1 cellular context compared by ENCODE assay signal in genomic region chr11:8913961-8914660, GRCh38.
TF ChIP-seq lines count a peak whose summit lies in the region.

No MANE protein-coding gene starts in this region.

TF ChIP-seq in HCT116, 20 proteins besides CTCF, POLR2A, EP300 and RAD21 (continued from another document):
- TF ChIP-seq REST (IDR thresholded peaks at IDR 0.05; ENCODE audit: low read depth), result no peak
- no peak for TF ChIP-seq SRF (IDR thresholded peaks at IDR 0.05; ENCODE audit: low read depth)
- TF ChIP-seq ZFX (IDR thresholded peaks at IDR 0.05), result no peak
- no peak for TF ChIP-seq POLR2AphosphoS5 (IDR thresholded peaks at IDR 0.05; ENCODE audit: low read depth, low read length)
- no peak for TF ChIP-seq SP1 (IDR thresholded peaks at IDR 0.05; ENCODE audit: low read depth)
- no peak for TF ChIP-seq JUND (IDR thresholded peaks at IDR 0.05)
- no peak for TF ChIP-seq ZBTB33 (IDR thresholded peaks at IDR 0.05; ENCODE audit: extremely low read depth, insufficient replicate concordance, low read length)
- no peak for TF ChIP-seq ZNF274 (IDR thresholded peaks at IDR 0.05; ENCODE audit: low read depth, low read length)
- TF ChIP-seq TCF7L2 (IDR thresholded peaks at IDR 0.05; ENCODE audit: borderline replicate concordance, extremely low read depth, insufficient read depth, insufficient read length), result no peak
- TF ChIP-seq SIN3A (IDR thresholded peaks at IDR 0.05; ENCODE audit: low read depth), result no peak
- no peak for TF ChIP-seq EZH2phosphoT487 (IDR thresholded peaks at IDR 0.05; ENCODE audit: borderline replicate concordance)
- TF ChIP-seq MAX (IDR thresholded peaks at IDR 0.05), result no peak
